Comparison of ENCODE assay signal across 26 cellular contexts in the genomic region with DNA sequence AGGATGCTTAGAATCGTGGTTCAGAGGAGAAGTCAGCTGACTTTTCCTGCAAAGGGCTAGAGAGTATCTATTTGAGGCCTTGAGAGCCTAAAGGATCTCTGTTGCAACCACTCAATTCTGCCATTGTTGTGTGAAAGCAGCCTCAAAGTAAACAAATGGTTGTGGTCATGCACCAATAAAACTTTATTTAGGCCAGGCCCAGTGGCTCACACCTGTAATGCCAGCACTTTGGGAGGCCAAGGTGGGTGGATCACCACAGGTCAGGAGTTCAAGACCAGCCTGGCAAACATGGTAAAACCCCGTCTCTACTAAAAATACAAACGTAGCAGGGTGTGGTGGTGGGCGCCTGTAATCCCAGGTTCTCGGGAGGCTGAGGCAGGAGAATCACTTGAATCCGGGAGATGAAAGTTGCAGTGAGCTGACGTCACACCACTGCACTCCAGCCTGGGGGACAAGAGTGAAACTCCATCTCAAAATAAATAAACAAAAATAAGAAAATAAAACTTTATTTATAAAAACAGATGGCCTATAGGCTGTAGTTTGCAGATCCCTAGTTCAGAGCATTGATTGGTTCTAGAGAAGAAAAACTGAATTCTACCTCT.
DNase-seq lines count a peak whose midpoint lies in the region; ATAC-seq, FAIRE-seq and TF ChIP-seq lines count a peak whose summit lies in the region.
"Had no signal": no experiment of that assay in that cellular context is flagged by ENCODE, and none has a peak within 500 bp of the region (broad histone marks: within the 10 kb centered on the region; RNA-seq: fewer than 3 reads in every experiment).

No MANE protein-coding gene starts in this region.

- no peak overlapping the region for H3K4me2 ChIP-seq in GM12878 (ENCODE audit: control insufficient read depth, insufficient read depth)
- H3K4me2 ChIP-seq in K562 (ENCODE audit: insufficient read depth, low read length): no peak overlapping the region
- H3K4me2 ChIP-seq: BLaER1 had no signal

- H2AFZ ChIP-seq in GM12878 (ENCODE audit: control insufficient read depth, low read depth, low read length): no peak overlapping the region
- no peak overlapping the region for H2AFZ ChIP-seq in K562 (ENCODE audit: low read depth, low read length)

- H3K9me1 ChIP-seq in K562 (ENCODE audit: control insufficient read depth, insufficient read depth, low read length): no peaks in the 10 kb centered on the region

- TF ChIP-seq EP300 in GM12878 (IDR thresholded peaks at IDR 0.05; ENCODE audit: borderline replicate concordance in 1 of 2, control insufficient read depth in 1 of 2, low read depth in 2 of 2, low read length in 2 of 2) (no peak), K562 (IDR thresholded peaks at IDR 0.05; ENCODE audit: low read length) (no peak), suprapubic skin (IDR thresholded peaks at IDR 0.05) (no peak)

- BruUV-seq in GM12878 (replicated peaks; lab: Mats Ljungman, UMichigan): no TSS peak
- BruUV-seq in K562 (replicated peaks; lab: Mats Ljungman, UMichigan): no TSS peak

- TF ChIP-seq POLR2A in GM12878 (IDR thresholded peaks at IDR 0.05; ENCODE audit: low read depth, low read length) (no peak), K562 (conservative IDR thresholded peaks at IDR 0.05) (no peak), suprapubic skin (IDR thresholded peaks at IDR 0.05) (no peak), vagina (IDR thresholded peaks at IDR 0.05) (no peak)

- no peak for TF ChIP-seq CTCF in GM12878 (IDR thresholded peaks at IDR 0.05 in 2 of 3, conservative IDR thresholded peaks at IDR 0.05 in 1 of 3; ENCODE audit: control insufficient read depth in 2 of 3, extremely low read depth in 1 of 3, insufficient read depth in 1 of 3, low read depth in 3 of 3, low read length in 3 of 3)
- no peak for TF ChIP-seq CTCF in K562 (IDR thresholded peaks at IDR 0.05 in 2 of 3, conservative IDR thresholded peaks at IDR 0.05 in 1 of 3; ENCODE audit: insufficient read depth in 2 of 3, low read depth in 1 of 3, low read length in 3 of 3)
- no peak for TF ChIP-seq CTCF in suprapubic skin (IDR thresholded peaks at IDR 0.05)
- TF ChIP-seq CTCF in vagina (IDR thresholded peaks at IDR 0.05): no peak

- H3K36me3 ChIP-seq in GM12878 (ENCODE audit: control insufficient read depth in 2 of 2, insufficient read depth in 2 of 2, low read length in 1 of 2): no peaks in the 10 kb centered on the region
- no peaks in the 10 kb centered on the region for H3K36me3 ChIP-seq in K562 (ENCODE audit: control insufficient read depth, insufficient read depth, low read length)
- H3K36me3 ChIP-seq in suprapubic skin: no peaks in the 10 kb centered on the region
- H3K36me3 ChIP-seq in vagina: no peaks in the 10 kb centered on the region
- H3K36me3 ChIP-seq in effector memory CD4-positive, alpha-beta T cell (ENCODE audit: control insufficient read depth, insufficient read depth, low read length): no peaks in the 10 kb centered on the region
- H3K36me3 ChIP-seq: BE2C, BLaER1 had no signal

- POLR2A ChIA-PET in GM12878 (lab: Charles Lee) (no interaction called here), K562 (lab: Yijun Ruan, JAX) (no interaction called here)

- CTCF ChIA-PET in GM12878 (lab: Yijun Ruan, JAX) (interaction anchor here (1.2 kb wide), 1 partner anchor 160 kb away, joined by 3 read pairs; no protein-coding TSS in a partner anchor), K562 (lab: Yijun Ruan, JAX; ENCODE audit: low intra/inter-chr PET ratio) (no interaction called here)

- H3K4me3 ChIP-seq in GM12878 (no peak overlapping the region), K562 (no peak overlapping the region), suprapubic skin (no peak overlapping the region), vagina (no peak overlapping the region)
- H3K4me3 ChIP-seq in effector memory CD4-positive, alpha-beta T cell (ENCODE audit: insufficient read depth, low read depth, low read length, poor library complexity, severe bottlenecking): no peak overlapping the region
- H3K4me3 ChIP-seq: BLaER1 had no signal

- H3K9me3 ChIP-seq in GM12878 (replicated peaks; ENCODE audit: control insufficient read depth, insufficient read depth, low read length) (no peaks in the 10 kb centered on the region), K562 (replicated peaks; ENCODE audit: control insufficient read depth, insufficient read depth, low read depth, low read length) (no peaks in the 10 kb centered on the region), suprapubic skin (no peaks in the 10 kb centered on the region), vagina (no peaks in the 10 kb centered on the region)
- H3K9me3 ChIP-seq in effector memory CD4-positive, alpha-beta T cell (ENCODE audit: control insufficient read depth, low read length): no peaks in the 10 kb centered on the region
- H3K9me3 ChIP-seq: BE2C, BLaER1 had no signal

- 29% methylated on average over 7 of the region's 7 CpGs for WGBS in GM12878 (ENCODE audit: insufficient coverage, insufficient replicate concordance, low lambda C conversion rate, missing lambda C conversion rate)
- 1% methylated on average over 7 of the region's 7 CpGs for WGBS in K562 (ENCODE audit: insufficient coverage, low coverage, missing lambda C conversion rate)
- 93% methylated on average over 7 of the region's 7 CpGs for WGBS in suprapubic skin

- H3K79me2 ChIP-seq in GM12878 (ENCODE audit: control insufficient read depth, insufficient read depth, low read length) (no peaks in the 10 kb centered on the region), K562 (ENCODE audit: control insufficient read depth, insufficient read depth, low read length) (no peaks in the 10 kb centered on the region)

- ATAC-seq in GM12878 (no peak), K562 (no peak), HG02973 (IDR thresholded peaks at IDR 0.05; ENCODE audit: unreplicated experiment) (no peak)

- TF ChIP-seq RAD21 in GM12878 (IDR thresholded peaks at IDR 0.05; ENCODE audit: insufficient read depth, low read depth, low read length) (no peak), K562 (CRISPR knock-in tag; conservative IDR thresholded peaks at IDR 0.05 in 1 of 2, IDR thresholded peaks at IDR 0.05 in 1 of 2) (no peak)

- in situ Hi-C loops in GM12878 (cut with MboI): no loop called here
- in situ Hi-C loops in K562 (cut with MboI): no loop called here

- DNase-seq in GM12878 (ENCODE audit: low read depth, low spot score): no peak
- no peak for DNase-seq in K562 (ENCODE audit: extremely low read depth in 1 of 4, low spot score in 3 of 4)
- DNase-seq in suprapubic skin (ENCODE audit: low spot score in 2 of 2): no peak
- no peak for DNase-seq in vagina (ENCODE audit: extremely low spot score in 2 of 2)
- no peak for DNase-seq in effector memory CD4-positive, alpha-beta T cell
- DNase-seq in H4 (ENCODE audit: low spot score): no peak
- DNase-seq: 8988T; ACHN; BE2C; C1 segment of cervical spinal cord; CD4-positive, alpha-beta memory T cell; CD4-positive, CD25-positive, alpha-beta regulatory T cell; CD8-positive, alpha-beta memory T cell; COR-L47; DMS 273 treated with DMSO at 0.1 percent for 48 hours; DMS153; DMS53; DMS79; DND-41; EL; GDM1 had no signal

- H3K4me1 ChIP-seq in GM12878 (ENCODE audit: control insufficient read depth, insufficient read depth, low read length) (no peaks in the 10 kb centered on the region), K562 (replicated peaks in 1 of 2; ENCODE audit: control insufficient read depth in 2 of 2, insufficient read depth in 2 of 2, low read length in 2 of 2) (no peaks in the 10 kb centered on the region), suprapubic skin (peaks cover 17% of the 10 kb centered on the region), vagina (peaks cover 20% of the 10 kb centered on the region)
- H3K4me1 ChIP-seq in effector memory CD4-positive, alpha-beta T cell (ENCODE audit: control insufficient read depth, insufficient read depth, low read length, poor library complexity, severe bottlenecking): no peaks in the 10 kb centered on the region
- H3K4me1 ChIP-seq: BE2C, BLaER1 had no signal

- FAIRE-seq in GM12878 (lab: Jason Lieb, UNC) (no peak), K562 (lab: Jason Lieb, UNC) (no peak)
- FAIRE-seq: A204.1, GM12891, GM19239 had no signal

- RAD21 ChIA-PET in GM12878 (lab: Charles Lee; ENCODE audit: unreplicated experiment): interaction anchor here (0.6 to 1.0 kb wide), 2 partner anchors 126 to 236 kb away, joined by 3 to 4 read pairs; no protein-coding TSS in a partner anchor

- no peak overlapping the region for H3K9ac ChIP-seq in GM12878 (ENCODE audit: control insufficient read depth, insufficient read depth, low read length)
- no peak overlapping the region for H3K9ac ChIP-seq in K562 (ENCODE audit: insufficient read depth in 1 of 2, low read depth in 2 of 2, low read length in 2 of 2)
- H3K9ac ChIP-seq: BLaER1 had no signal

- H3K27me3 ChIP-seq in GM12878 (replicated peaks in 1 of 2; ENCODE audit: control insufficient read depth in 2 of 2, insufficient read depth in 2 of 2, low read length in 1 of 2) (peaks cover 0 to 2% of the 10 kb centered on the region in 2 experiments; a peak in 3 of 4 replicates), K562 (ENCODE audit: control insufficient read depth in 2 of 2, insufficient read depth in 2 of 2, low read length in 2 of 2) (peaks cover 9 to 38% of the 10 kb centered on the region in 2 experiments; a peak in 4 of 5 replicates), suprapubic skin (no peaks in the 10 kb centered on the region), vagina (no peaks in the 10 kb centered on the region)
- no peaks in the 10 kb centered on the region for H3K27me3 ChIP-seq in effector memory CD4-positive, alpha-beta T cell (replicated peaks; ENCODE audit: control insufficient read depth, insufficient read depth, low read length, poor library complexity, severe bottlenecking)
- H3K27me3 ChIP-seq: BE2C, BLaER1 had no signal

- H4K20me1 ChIP-seq in GM12878 (ENCODE audit: control insufficient read depth, insufficient read depth) (no peaks in the 10 kb centered on the region), K562 (replicated peaks; ENCODE audit: control insufficient read depth, insufficient read depth, low read length) (no peaks in the 10 kb centered on the region)
- H4K20me1 ChIP-seq: BLaER1 had no signal

- H3K27ac ChIP-seq in GM12878 (ENCODE audit: control insufficient read depth, insufficient read depth) (no peak overlapping the region), K562 (ENCODE audit: extremely low read depth, low read depth, low read length) (no peak overlapping the region), suprapubic skin (peak overlapping the region; percentile 63), vagina (peak overlapping the region; percentile 66)
- no peak overlapping the region for H3K27ac ChIP-seq in effector memory CD4-positive, alpha-beta T cell (ENCODE audit: insufficient read depth, low read length, poor library complexity, severe bottlenecking)
- H3K27ac ChIP-seq: BLaER1 had no signal

- intact Hi-C loops in GM12878 (cut with micrococcal nuclease; ENCODE audit: unreplicated experiment): no loop called here
- intact Hi-C loops in K562 (cut with micrococcal nuclease): no loop called here
- intact Hi-C loops in vagina (cut with DNase I): no loop called here

- SMC1A ChIA-PET in GM12878 (lab: Charles Lee; ENCODE audit: uncharacterized antibody, unreplicated experiment): no interaction called here

TF ChIP-seq in K562, 482 proteins besides CTCF, POLR2A, EP300 and RAD21 (continues in another document):
- TF ChIP-seq SUPT5H (IDR thresholded peaks at IDR 0.05): no peak

Comparison
In these comparisons a context has a peak if more than half of its experiments do, and no peak if none do; other contexts are left out.
1. H3K27ac ChIP-seq: peak in suprapubic skin (single experiment) and vagina (single experiment); none in GM12878 (single experiment), K562 (single experiment) and effector memory CD4-positive, alpha-beta T cell (single experiment).